In genomic region chr9:137494104-137494544, GRCh38 we compare ENCODE assay signal across 1 cellular context.
TF ChIP-seq lines count a peak whose summit lies in the region.

No MANE protein-coding gene starts in this region.

TF ChIP-seq in K562, 482 proteins besides CTCF, POLR2A, EP300 and RAD21 (continued from another document and continues in another):
- TF ChIP-seq POLR2B (IDR thresholded peaks at IDR 0.05; ENCODE audit: low read depth, partially characterized antibody) (no peak), TAF9B (IDR thresholded peaks at IDR 0.05; ENCODE audit: partially characterized antibody) (no peak), ARHGAP35 (IDR thresholded peaks at IDR 0.05; ENCODE audit: partially characterized antibody) (no peak), FOSL1 (tag; conservative IDR thresholded peaks at IDR 0.05) (no peak), NR2C2 (CRISPR knock-in tag; IDR thresholded peaks at IDR 0.05) (0 out of 2 replicates have a peak, but pooled peaks have one; percentile 45), NR2C2 (tag; IDR thresholded peaks at IDR 0.05) (no peak), E2F8 (IDR thresholded peaks at IDR 0.05; ENCODE audit: low read depth, partially characterized antibody) (no peak), CUX1 (CRISPR knock-in tag; IDR thresholded peaks at IDR 0.05) (no peak), PRDM10 (IDR thresholded peaks at IDR 0.05; ENCODE audit: partially characterized antibody) (peak; percentile 32), TAF1 (IDR thresholded peaks at IDR 0.05; ENCODE audit: control insufficient read depth, extremely low read depth, insufficient read depth, low read length, severe bottlenecking) (peak; percentile 39), POLR2AphosphoS2 (IDR thresholded peaks at IDR 0.05; ENCODE audit: low read length) (no peak), ZNF408 (CRISPR knock-in tag; IDR thresholded peaks at IDR 0.05; ENCODE audit: low read depth) (no peak), ASH1L (IDR thresholded peaks at IDR 0.05; ENCODE audit: borderline replicate concordance, low read depth, partially characterized antibody) (no peak), ZNF318 (IDR thresholded peaks at IDR 0.05; ENCODE audit: borderline replicate concordance in 1 of 2, low read depth in 1 of 2) (no peak), RFX7 (CRISPR knock-in tag; IDR thresholded peaks at IDR 0.05) (no peak), DPF2 (IDR thresholded peaks at IDR 0.05) (no peak), LEF1 (IDR thresholded peaks at IDR 0.05) (no peak), ZNF639 (CRISPR knock-in tag; conservative IDR thresholded peaks at IDR 0.05 in 1 of 2, IDR thresholded peaks at IDR 0.05 in 1 of 2) (no peak), ZNF512 (tag; IDR thresholded peaks at IDR 0.05) (no peak), KLF16 (IDR thresholded peaks at IDR 0.05) (no peak), NBN (IDR thresholded peaks at IDR 0.05; ENCODE audit: low read depth) (no peak), SP1 (CRISPR knock-in tag; IDR thresholded peaks at IDR 0.05) (0 out of 2 replicates have a peak, but pooled peaks have one; percentile 53), TBP (optimal IDR thresholded peaks at IDR 0.05; ENCODE audit: low read depth, low read length) (peak; percentile 34), CXXC5 (CRISPR knock-in tag; IDR thresholded peaks at IDR 0.05) (no peak), HIVEP1 (CRISPR knock-in tag; IDR thresholded peaks at IDR 0.05) (no peak), RBBP5 (IDR thresholded peaks at IDR 0.05; ENCODE audit: borderline replicate concordance, insufficient read depth, low read length, poor library complexity, severe bottlenecking) (no peak), IRF2 (CRISPR knock-in tag; IDR thresholded peaks at IDR 0.05) (no peak), HDAC8 (tag; IDR thresholded peaks at IDR 0.05) (no peak), ZNF436 (CRISPR knock-in tag; IDR thresholded peaks at IDR 0.05) (no peak), HNRNPH1 (optimal IDR thresholded peaks at IDR 0.05; ENCODE audit: low read depth, low read length) (no peak), ZNF561 (CRISPR knock-in tag; conservative IDR thresholded peaks at IDR 0.05) (no peak), ILF3 (IDR thresholded peaks at IDR 0.05; ENCODE audit: borderline replicate concordance) (no peak), ZNF79 (CRISPR knock-in tag; IDR thresholded peaks at IDR 0.05; ENCODE audit: low read depth) (no peak), SRSF7 (optimal IDR thresholded peaks at IDR 0.05; ENCODE audit: low read depth, low read length) (no peak), CBFA2T2 (conservative IDR thresholded peaks at IDR 0.05) (peak; percentile 13; the same call in 1 of the 2 replicates), COPS2 (conservative IDR thresholded peaks at IDR 0.05) (no peak), KDM5B (IDR thresholded peaks at IDR 0.05; ENCODE audit: insufficient replicate concordance, low read depth, low read length) (peak; percentile 66), MECOM (CRISPR knock-in tag; IDR thresholded peaks at IDR 0.05) (no peak), NFIX (CRISPR knock-in tag; IDR thresholded peaks at IDR 0.05; ENCODE audit: low read depth) (no peak), GABPA (tag; conservative IDR thresholded peaks at IDR 0.05; ENCODE audit: low read depth) (peak; percentile 50), ZNF41 (CRISPR knock-in tag; conservative IDR thresholded peaks at IDR 0.05) (no peak)
